8 cellular contexts compared by ENCODE assay signal in genomic region chr11:57425565-57426438, GRCh38. TPM values are rescaled to one million over a fixed set of nuclear protein-coding genes. Genes with fewer than 3 reads are reported as not detected.
DNase-seq lines count a peak whose midpoint lies in the region; ATAC-seq, FAIRE-seq and TF ChIP-seq lines count a peak whose summit lies in the region.

No MANE protein-coding gene starts in this region.

- TF ChIP-seq EP300 in gastroesophageal sphincter (IDR thresholded peaks at IDR 0.05), result no peak

- TF ChIP-seq POLR2A in gastroesophageal sphincter (IDR thresholded peaks at IDR 0.05) (no peak), GM12892 (IDR thresholded peaks at IDR 0.05; ENCODE audit: low read depth, low read length) (no peak; the same call in none of the 2 replicates)

- ATAC-seq in gastroesophageal sphincter (peak; percentile 77), psoas muscle (peak; percentile 18 to 48 (median 28)), HG03378 (IDR thresholded peaks at IDR 0.05; ENCODE audit: unreplicated experiment) (no peak)

- TF ChIP-seq CTCF in gastroesophageal sphincter (IDR thresholded peaks at IDR 0.05) (no peak), psoas muscle (IDR thresholded peaks at IDR 0.05) (no peak)

- intact Hi-C loops in psoas muscle (cut with DNase I), result loop anchor here in 1 of 2 donors (5.0 kb wide), 1 partner anchor 79 kb away; no protein-coding TSS in a partner anchor

- H3K4me3 ChIP-seq in gastroesophageal sphincter (peak overlapping the region in 1 of 2 donors; percentile 66), psoas muscle (peak overlapping the region; percentile 66)

- DNase-seq in HCEC 1CT (peak; percentile 30), psoas muscle (peak; percentile 75 to 76), GM12892 (ENCODE audit: insufficient read length) (no peak), COLO829 (ENCODE audit: low spot score) (no peak), OCI-M2 (lab: John Stamatoyannopoulos, UW; ENCODE audit: unreplicated experiment) (no peak)
- DNase-seq in activated T-cell treated with anti-CD3 and anti-CD28 coated beads, Interleukin-2, amount 50 U/mL, for 48 hours, result peak; percentile 54 to 57

- H3K4me1 ChIP-seq in gastroesophageal sphincter, result peaks cover 18 to 81% (median 45%) of the 10 kb centered on the region in 3 donors
- peaks cover 32% of the 10 kb centered on the region for H3K4me1 ChIP-seq in psoas muscle

- H3K27me3 ChIP-seq in gastroesophageal sphincter, result no peaks in the 10 kb centered on the region
- H3K27me3 ChIP-seq in psoas muscle (ENCODE audit: insufficient read depth in 3 of 3, low read length in 2 of 3), result peaks cover 0 to 33% (median 0%) of the 10 kb centered on the region in 3 donors

- no peaks in the 10 kb centered on the region for H3K9me3 ChIP-seq in gastroesophageal sphincter
- H3K9me3 ChIP-seq in psoas muscle, result no peaks in the 10 kb centered on the region

- FAIRE-seq in GM12892 (lab: Jason Lieb, UNC), result no peak

- H3K36me3 ChIP-seq in gastroesophageal sphincter (peaks cover 0 to 29% of the 10 kb centered on the region in 2 donors), psoas muscle (ENCODE audit: insufficient read depth in 1 of 2, low read depth in 1 of 2) (peaks cover 0 to 3% of the 10 kb centered on the region in 2 donors)

- H3K27ac ChIP-seq in gastroesophageal sphincter, result peak overlapping the region; percentile 96 to 99 (median 98)
- peak overlapping the region; percentile 84 for H3K27ac ChIP-seq in psoas muscle

- WGBS in gastroesophageal sphincter (ENCODE audit: low coverage in 1 of 2), 2 donors, result 36% methylated on average over 5 of the region's 15 CpGs; no CpG with 5 or more reads in 1 of the 2 donors
- WGBS in psoas muscle, 3 donors, result 19 to 29% (median 21%) methylated on average over 15 of the region's 15 CpGs

RNA-seq across cellular contexts. Expression of gene SLC43A3, which starts 1.1 kb away (rescaled TPM):
- 10 to 100 TPM; 40.9 to 75.9 (median 60.0) TPM for total RNA-seq in gastroesophageal sphincter
- 10 to 100 TPM; 10.6 to 18.8 (median 16.0) TPM for total RNA-seq in psoas muscle
- polyA plus RNA-seq in psoas muscle, result 10 to 100 TPM in 1 of 3 donors, 1 to 10 TPM in 2; 5.8 to 14.7 (median 6.4) TPM
- 99.6 TPM for polyA plus RNA-seq in GM12892 (2012; ENCODE audit: missing spikeins)

RNA-seq across cellular contexts. Expression of gene RTN4RL2, which starts 34.5 kb away (rescaled TPM):
- 1 to 10 TPM in 1 of 4 donors, under 1 TPM in 2, not detected in 1; 0.12 to 2.3 (median 0.27) TPM for total RNA-seq in gastroesophageal sphincter
- total RNA-seq in psoas muscle, result 1 to 10 TPM in 1 of 4 donors, under 1 TPM in 3; 0.77 to 1.1 (median 0.84) TPM
- polyA plus RNA-seq in psoas muscle, result under 1 TPM; 0.44 to 0.61 (median 0.49) TPM
- polyA plus RNA-seq in GM12892 (2012; ENCODE audit: missing spikeins), result not detected

RNA-seq across cellular contexts. Expression of gene PRG2, which starts 35.4 kb away (rescaled TPM):
- total RNA-seq in gastroesophageal sphincter, result not detected
- under 1 TPM in 1 of 4 donors, not detected in 3; 0.25 TPM for total RNA-seq in psoas muscle
- not detected for polyA plus RNA-seq in psoas muscle
- polyA plus RNA-seq in GM12892 (2012; ENCODE audit: missing spikeins), result 0.70 TPM

RNA-seq across cellular contexts. Expression of gene PRG3, which starts 44.9 kb away (rescaled TPM):
- total RNA-seq in gastroesophageal sphincter, result not detected
- total RNA-seq in psoas muscle, result not detected
- polyA plus RNA-seq in psoas muscle, result not detected
- polyA plus RNA-seq in GM12892 (2012; ENCODE audit: missing spikeins), result not detected

Comparison
In these comparisons a context has a peak if more than half of its experiments do, and no peak if none do; other contexts are left out.
1. DNase-seq: peak in HCEC 1CT (single experiment), activated T-cell treated with anti-CD3 and anti-CD28 coated beads, Interleukin-2, amount 50 U/mL, for 48 hours (2 of 2) and psoas muscle (2 of 2); none in GM12892 (single experiment), COLO829 (single experiment) and OCI-M2 (single experiment).